7 cellular contexts compared by ENCODE assay signal in genomic region chr16:10579965-10580918, GRCh38. TPM values are rescaled to one million over a fixed set of nuclear protein-coding genes. Genes with fewer than 3 reads are reported as not detected.
A peak's percentile ranks its signal among the peaks of the same experiment; 100 is the strongest.
DNase-seq lines count a peak whose midpoint lies in the region; ATAC-seq and TF ChIP-seq lines count a peak whose summit lies in the region.

Gene EMP2, minus strand, starts transcription at chr16:10580598. Its CDS starts 32,981 bp downstream, at chr16:10547617.

- H3K4me1 Mint-ChIP-seq in activated CD4-positive, alpha-beta T cell treated with anti-CD3 and anti-CD28 coated beads, Interleukin-2, amount 10 ng/mL, durations not matched to agents 24 days and 14 days = peaks cover 3% of the 10 kb centered on the region

- no peak within 1 kb of the TSS for H3K27ac Mint-ChIP-seq in activated CD4-positive, alpha-beta T cell treated with anti-CD3 and anti-CD28 coated beads, Interleukin-2, amount 10 ng/mL, durations not matched to agents 24 days and 14 days

- H3K4me3 ChIP-seq in GM12865 (ENCODE audit: low read depth, low read length) (peak within 1 kb of the TSS; percentile 45), cardiac fibroblast (replicated peaks in 1 of 2; ENCODE audit: low read depth in 2 of 2, low read length in 2 of 2) (peak within 1 kb of the TSS; percentile 74 to 95), iPS-20b (ENCODE audit: low read length) (peak within 1 kb of the TSS; percentile 82), skin epidermis (peak within 1 kb of the TSS; percentile 50 to 92 (median 75))

- DNase-seq in GM12865 (ENCODE audit: low read depth) (peak; percentile 33), NCI-H2171 treated with DMSO at 0.1 percent for 48 hours (lab: John Stamatoyannopoulos, UW) (peak; percentile 76), cardiac fibroblast (ENCODE audit: low read depth in 2 of 2) (peak; percentile 62 to 76)
- DNase-seq in activated CD4-positive, alpha-beta T cell treated with anti-CD3 and anti-CD28 coated beads, Interleukin-2, amount 10 ng/mL, durations not matched to agents 24 days and 14 days = no peak

- H3K27ac ChIP-seq in iPS-20b (ENCODE audit: low read length) (no peak within 1 kb of the TSS), skin epidermis (peak within 1 kb of the TSS; percentile 72 to 97 (median 92))

- H3K27me3 Mint-ChIP-seq in activated CD4-positive, alpha-beta T cell treated with anti-CD3 and anti-CD28 coated beads, Interleukin-2, amount 10 ng/mL, durations not matched to agents 24 days and 14 days = peaks cover 48% of the 10 kb centered on the region

- H3K36me3 Mint-ChIP-seq in activated CD4-positive, alpha-beta T cell treated with anti-CD3 and anti-CD28 coated beads, Interleukin-2, amount 10 ng/mL, durations not matched to agents 24 days and 14 days (ENCODE audit: low read depth) = no peaks in the 10 kb centered on the region

- TF ChIP-seq CTCF in GM12865 (IDR thresholded peaks at IDR 0.05; ENCODE audit: insufficient read depth, low read depth, low read length, missing control alignments) = peak; percentile 18
- peak; percentile 49 for TF ChIP-seq CTCF in cardiac fibroblast (IDR thresholded peaks at IDR 0.05; ENCODE audit: low read depth, low read length)

- no peak within 1 kb of the TSS for H3K4me3 Mint-ChIP-seq in activated CD4-positive, alpha-beta T cell treated with anti-CD3 and anti-CD28 coated beads, Interleukin-2, amount 10 ng/mL, durations not matched to agents 24 days and 14 days

- no peaks in the 10 kb centered on the region for H3K9me3 Mint-ChIP-seq in activated CD4-positive, alpha-beta T cell treated with anti-CD3 and anti-CD28 coated beads, Interleukin-2, amount 10 ng/mL, durations not matched to agents 24 days and 14 days

- H3K4me1 ChIP-seq in iPS-20b (ENCODE audit: insufficient read depth, low read length) = peaks cover 16% of the 10 kb centered on the region

- H3K36me3 ChIP-seq in iPS-20b (ENCODE audit: insufficient read depth, low read depth, low read length) = no peaks in the 10 kb centered on the region

- ATAC-seq in HG03280 (IDR thresholded peaks at IDR 0.05; ENCODE audit: unreplicated experiment) = no peak

- intact Hi-C loops in activated CD4-positive, alpha-beta T cell treated with anti-CD3 and anti-CD28 coated beads, Interleukin-2, amount 10 ng/mL, durations not matched to agents 24 days and 14 days (cut with micrococcal nuclease) = no loop called here

- peaks cover 12% of the 10 kb centered on the region for H3K27me3 ChIP-seq in iPS-20b (ENCODE audit: insufficient read depth, low read length)

- no peaks in the 10 kb centered on the region for H3K9me3 ChIP-seq in iPS-20b (ENCODE audit: insufficient read depth, low read depth, low read length)

- H3K9ac ChIP-seq in iPS-20b (ENCODE audit: low read depth, low read length) = peak within 1 kb of the TSS; percentile 76; the same call in 1 of the 2 replicates

RNA-seq across cellular contexts. Expression of gene EMP2, which starts in this region (rescaled TPM):
- total RNA-seq in activated CD4-positive, alpha-beta T cell treated with anti-CD3 and anti-CD28 coated beads, Interleukin-2, amount 10 ng/mL, durations not matched to agents 24 days and 14 days = not detected in 2 replicates
